In the genomic region with DNA sequence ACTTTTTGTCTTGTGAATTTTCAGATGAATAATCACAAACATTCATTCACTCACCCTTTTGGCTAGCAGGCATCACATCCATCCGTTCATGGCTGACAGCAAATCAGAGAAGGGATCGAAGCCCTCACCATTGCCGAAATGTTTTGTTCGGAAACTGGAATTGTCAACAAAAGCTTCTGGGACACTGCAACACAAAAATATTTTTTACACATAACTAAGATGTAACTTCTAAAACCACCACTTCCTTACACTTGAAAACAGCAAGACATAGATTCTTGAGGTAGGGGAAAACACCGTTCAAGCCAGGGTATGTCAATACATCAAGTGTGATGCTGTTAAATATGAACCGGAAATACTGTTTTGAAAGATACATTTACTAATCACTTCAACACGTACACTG, we compare ENCODE assay signal across 17 cellular contexts.
DNase-seq lines count a peak whose midpoint lies in the region; ATAC-seq and TF ChIP-seq lines count a peak whose summit lies in the region.
"Had no signal": no experiment of that assay in that cellular context is flagged by ENCODE, and none has a peak within 500 bp of the region (broad histone marks: within the 10 kb centered on the region; RNA-seq: fewer than 3 reads in every experiment).

No MANE protein-coding gene starts in this region.

- H3K27ac ChIP-seq in Peyer's patch (peak overlapping the region in 3 of 4 donors; percentile 8 to 55 (median 47)), caudate nucleus (ENCODE audit: low read depth, low read length) (no peak overlapping the region)
- H3K27ac ChIP-seq: ascending aorta, psoas muscle, SJCRH30, stomach had no signal

- peaks cover 0 to 26% (median 0%) of the 10 kb centered on the region in 3 donors for H3K36me3 ChIP-seq in Peyer's patch
- H3K36me3 ChIP-seq: SJCRH30 had no signal

- intact Hi-C loops in activated CD4-positive, alpha-beta T cell treated with anti-CD3 and anti-CD28 coated beads, Interleukin-2, amount 10 ng/mL, durations not matched to agents 24 days and 14 days (cut with micrococcal nuclease): loop anchor here (2.0 to 10.0 kb wide), 6 partner anchors 15 to 481 kb away; no protein-coding TSS in a partner anchor
- intact Hi-C loops in activated T-helper 2 cell treated with anti-CD3 and anti-CD28 coated beads, Interferon-gamma antibody, Interleukin-2, Interleukin-4, amounts not matched to agents 10 μg/mL and 5 μg/mL and 100 μg/mL, durations not matched to agents 14 hours and 24 hours and 36 hours (cut with micrococcal nuclease): loop anchor here (1.0 to 5.0 kb wide), 5 partner anchors 15 to 366 kb away; no protein-coding TSS in a partner anchor

- H3K4me3 Mint-ChIP-seq in activated CD4-positive, alpha-beta T cell treated with anti-CD3 and anti-CD28 coated beads, Interleukin-2, amount 10 ng/mL, durations not matched to agents 24 days and 14 days: peak overlapping the region; percentile 84
- H3K4me3 Mint-ChIP-seq in activated T-helper 2 cell treated with anti-CD3 and anti-CD28 coated beads, Interferon-gamma antibody, Interleukin-2, Interleukin-4, amounts not matched to agents 10 μg/mL and 5 μg/mL and 100 μg/mL, durations not matched to agents 14 hours and 24 hours and 36 hours (ENCODE audit: low read depth): peak overlapping the region; percentile 72
- H3K4me3 Mint-ChIP-seq in naive B cell: peak overlapping the region in 5 of 8 donors; percentile 12 to 79 (median 36)
- H3K4me3 Mint-ChIP-seq: dendritic cell treated with granulocyte-macrophage colony-stimulating factor and Interleukin-4, amounts not matched to agents 40 ng/mL and 50 ng/mL, for 4 days; nephron had no signal

- ATAC-seq in naive B cell (ENCODE audit: low read depth in 2 of 2): peak; percentile 86 to 88
- ATAC-seq: GM12878, psoas muscle had no signal

- no peak for TF ChIP-seq CTCF in Peyer's patch (IDR thresholded peaks at IDR 0.05)

- no peak for TF ChIP-seq POLR2A in Peyer's patch (IDR thresholded peaks at IDR 0.05)

- H3K4me1 Mint-ChIP-seq in activated CD4-positive, alpha-beta T cell treated with anti-CD3 and anti-CD28 coated beads, Interleukin-2, amount 10 ng/mL, durations not matched to agents 24 days and 14 days: peaks cover 59% of the 10 kb centered on the region
- peaks cover 77% of the 10 kb centered on the region for H3K4me1 Mint-ChIP-seq in activated T-helper 2 cell treated with anti-CD3 and anti-CD28 coated beads, Interferon-gamma antibody, Interleukin-2, Interleukin-4, amounts not matched to agents 10 μg/mL and 5 μg/mL and 100 μg/mL, durations not matched to agents 14 hours and 24 hours and 36 hours (ENCODE audit: low read depth)
- peaks cover 38 to 79% (median 71%) of the 10 kb centered on the region in 3 donors for H3K4me1 Mint-ChIP-seq in naive B cell

- peaks cover 0 to 7% (median 0%) of the 10 kb centered on the region in 4 donors for H3K9me3 ChIP-seq in Peyer's patch
- H3K9me3 ChIP-seq: ascending aorta, psoas muscle, SJCRH30 had no signal

- peaks cover 0 to 8% (median 2%) of the 10 kb centered on the region in 4 donors for H3K4me1 ChIP-seq in Peyer's patch
- H3K4me1 ChIP-seq: SJCRH30 had no signal

- H3K27me3 Mint-ChIP-seq in activated CD4-positive, alpha-beta T cell treated with anti-CD3 and anti-CD28 coated beads, Interleukin-2, amount 10 ng/mL, durations not matched to agents 24 days and 14 days: no peaks in the 10 kb centered on the region
- H3K27me3 Mint-ChIP-seq in activated T-helper 2 cell treated with anti-CD3 and anti-CD28 coated beads, Interferon-gamma antibody, Interleukin-2, Interleukin-4, amounts not matched to agents 10 μg/mL and 5 μg/mL and 100 μg/mL, durations not matched to agents 14 hours and 24 hours and 36 hours (ENCODE audit: low read depth): no peaks in the 10 kb centered on the region
- no peaks in the 10 kb centered on the region for H3K27me3 Mint-ChIP-seq in naive B cell
- H3K27me3 Mint-ChIP-seq: dendritic cell treated with granulocyte-macrophage colony-stimulating factor and Interleukin-4, amounts not matched to agents 40 ng/mL and 50 ng/mL, for 4 days had no signal

- peak overlapping the region; percentile 94 for H3K27ac Mint-ChIP-seq in activated CD4-positive, alpha-beta T cell treated with anti-CD3 and anti-CD28 coated beads, Interleukin-2, amount 10 ng/mL, durations not matched to agents 24 days and 14 days
- H3K27ac Mint-ChIP-seq in activated T-helper 2 cell treated with anti-CD3 and anti-CD28 coated beads, Interferon-gamma antibody, Interleukin-2, Interleukin-4, amounts not matched to agents 10 μg/mL and 5 μg/mL and 100 μg/mL, durations not matched to agents 14 hours and 24 hours and 36 hours: peak overlapping the region; percentile 95
- peak overlapping the region; percentile 73 to 97 (median 92) for H3K27ac Mint-ChIP-seq in naive B cell
- H3K27ac Mint-ChIP-seq: dendritic cell treated with granulocyte-macrophage colony-stimulating factor and Interleukin-4, amounts not matched to agents 40 ng/mL and 50 ng/mL, for 4 days; nephron had no signal

- no peak overlapping the region for H3K4me3 ChIP-seq in Peyer's patch
- H3K4me3 ChIP-seq: ascending aorta, GM12878, psoas muscle, SJCRH30, stomach had no signal

- no peaks in the 10 kb centered on the region for H3K27me3 ChIP-seq in Peyer's patch
- H3K27me3 ChIP-seq: ascending aorta, SJCRH30, stomach had no signal

- DNase-seq in activated CD4-positive, alpha-beta T cell treated with anti-CD3 and anti-CD28 coated beads, Interleukin-2, amount 10 ng/mL, durations not matched to agents 24 days and 14 days: peak; percentile 80
- DNase-seq in activated CD4-positive, alpha-beta T cell treated with anti-CD3 and anti-CD28 coated beads for 1 hour: no peak
- DNase-seq in Peyer's patch: no peak
- DNase-seq in activated T-helper 2 cell treated with anti-CD3 and anti-CD28 coated beads, Interferon-gamma antibody, Interleukin-2, Interleukin-4, amounts not matched to agents 10 μg/mL and 5 μg/mL and 100 μg/mL, durations not matched to agents 14 hours and 24 hours and 36 hours (ENCODE audit: low spot score): no peak
- DNase-seq in naive B cell: peak; percentile 39
- no peak for DNase-seq in caudate nucleus (lab: John Stamatoyannopoulos, UW)
- no peak for DNase-seq in NCI-H748 treated with DMSO at 0.1 percent for 48 hours (lab: John Stamatoyannopoulos, UW)
- no peak for DNase-seq in GF-D8 (lab: John Stamatoyannopoulos, UW)
- DNase-seq: NCI-H2081 treated with DMSO at 0.1 percent for 48 hours, NCI-H524 treated with DMSO at 0.1 percent for 48 hours, psoas muscle, SJCRH30, stomach had no signal

- peaks cover 21% of the 10 kb centered on the region for H3K36me3 Mint-ChIP-seq in activated CD4-positive, alpha-beta T cell treated with anti-CD3 and anti-CD28 coated beads, Interleukin-2, amount 10 ng/mL, durations not matched to agents 24 days and 14 days (ENCODE audit: low read depth)
- H3K36me3 Mint-ChIP-seq in activated T-helper 2 cell treated with anti-CD3 and anti-CD28 coated beads, Interferon-gamma antibody, Interleukin-2, Interleukin-4, amounts not matched to agents 10 μg/mL and 5 μg/mL and 100 μg/mL, durations not matched to agents 14 hours and 24 hours and 36 hours (ENCODE audit: low read depth): peaks cover 32% of the 10 kb centered on the region
- H3K36me3 Mint-ChIP-seq in naive B cell: peaks cover 23 to 29% of the 10 kb centered on the region in 2 donors

- peaks cover 21% of the 10 kb centered on the region for H3K9me3 Mint-ChIP-seq in activated CD4-positive, alpha-beta T cell treated with anti-CD3 and anti-CD28 coated beads, Interleukin-2, amount 10 ng/mL, durations not matched to agents 24 days and 14 days
- H3K9me3 Mint-ChIP-seq in activated T-helper 2 cell treated with anti-CD3 and anti-CD28 coated beads, Interferon-gamma antibody, Interleukin-2, Interleukin-4, amounts not matched to agents 10 μg/mL and 5 μg/mL and 100 μg/mL, durations not matched to agents 14 hours and 24 hours and 36 hours: peaks cover 20% of the 10 kb centered on the region
- H3K9me3 Mint-ChIP-seq in naive B cell: peaks cover 0 to 6% (median 0%) of the 10 kb centered on the region in 7 donors

Comparison
In these comparisons a context has a peak if more than half of its experiments do, and no peak if none do; other contexts are left out.
1. DNase-seq: peak in activated CD4-positive, alpha-beta T cell treated with anti-CD3 and anti-CD28 coated beads, Interleukin-2, amount 10 ng/mL, durations not matched to agents 24 days and 14 days (single experiment) and naive B cell (single experiment); none in activated CD4-positive, alpha-beta T cell treated with anti-CD3 and anti-CD28 coated beads for 1 hour (single experiment), Peyer's patch (0 of 3), activated T-helper 2 cell treated with anti-CD3 and anti-CD28 coated beads, Interferon-gamma antibody, Interleukin-2, Interleukin-4, amounts not matched to agents 10 μg/mL and 5 μg/mL and 100 μg/mL, durations not matched to agents 14 hours and 24 hours and 36 hours (single experiment), caudate nucleus (0 of 61), NCI-H748 treated with DMSO at 0.1 percent for 48 hours (single experiment) and GF-D8 (single experiment).
2. Peak in every context shown above with its lines, with median percentiles within 50 percentile points of each other: H3K27ac Mint-ChIP-seq and H3K4me3 Mint-ChIP-seq.